ENCODE assay signal across 9 cellular contexts in genomic region chr17:83079340-83079747, GRCh38. TPM values are rescaled to one million over a fixed set of nuclear protein-coding genes. Genes with fewer than 3 reads are reported as not detected.
DNase-seq lines count a peak whose midpoint lies in the region; ATAC-seq lines count a peak whose summit lies in the region.
"Had no signal": no experiment of that assay in that cellular context is flagged by ENCODE, and none has a peak within 500 bp of the region (broad histone marks: within the 10 kb centered on the region; RNA-seq: fewer than 3 reads in every experiment).

METRNL (plus strand) TSS chr17:83079609; CDS start chr17:83079816, 207 bp downstream.

- POLR2A ChIA-PET in T-cell (lab: Charles Lee): interaction anchor here in 1 of 2 donors (0.6 kb wide), 1 partner anchor 165 kb away, joined by 3 read pairs; no protein-coding TSS in a partner anchor

- ATAC-seq in HG03175 (IDR thresholded peaks at IDR 0.05; ENCODE audit: unreplicated experiment) (peak; percentile 44), T-cell (replicated peaks in 1 of 4) (peak; percentile 54 to 71 (median 66)), left ventricle myocardium superior (peak; percentile 59)

- peaks cover 13 to 34% (median 28%) of the 10 kb centered on the region in 3 donors for H3K4me1 Mint-ChIP-seq in T-cell

- 1% methylated on average over 68 of the region's 70 CpGs for WGBS in urinary bladder

- CTCF ChIA-PET in T-cell (lab: Charles Lee): no interaction called here

- no peak within 1 kb of the TSS for H3K27ac Mint-ChIP-seq in T-cell

- H3K27me3 Mint-ChIP-seq in T-cell: peaks cover 0 to 2% of the 10 kb centered on the region in 2 donors

- peak within 1 kb of the TSS; percentile 90 for H3K4me3 ChIP-seq in urinary bladder (ENCODE audit: low read depth, low read length)

- no peaks in the 10 kb centered on the region for H3K36me3 Mint-ChIP-seq in T-cell

- peaks cover 2% of the 10 kb centered on the region for H3K4me1 ChIP-seq in urinary bladder (ENCODE audit: insufficient read depth)

- H3K27ac ChIP-seq in urinary bladder (ENCODE audit: low read depth): peak within 1 kb of the TSS; percentile 54
- H3K27ac ChIP-seq: 22Rv1 had no signal

- DNase-seq in DMS 273 (lab: John Stamatoyannopoulos, UW; ENCODE audit: unreplicated experiment) (peak; percentile 80), DMS 273 treated with DMSO at 0.1 percent for 48 hours (lab: John Stamatoyannopoulos, UW) (no peak), T-cell (peak in 23 of 34 experiments; percentile 24 to 61 (median 47)), amygdala (lab: John Stamatoyannopoulos, UW) (peak in 43 of 56 donors; percentile 7 to 78 (median 38)), left ventricle myocardium superior (peak; percentile 91), posterior vena cava (ENCODE audit: low spot score) (peak; percentile 95)

- no peaks in the 10 kb centered on the region for H3K36me3 ChIP-seq in urinary bladder (ENCODE audit: insufficient read depth)

- H3K9me3 Mint-ChIP-seq in T-cell: no peaks in the 10 kb centered on the region

- intact Hi-C loops in left ventricle myocardium superior (cut with micrococcal nuclease) (no loop called here), posterior vena cava (cut with DNase I) (no loop called here)

- peak within 1 kb of the TSS; percentile 57 to 65 (median 60) for H3K4me3 Mint-ChIP-seq in T-cell

RNA-seq across cellular contexts. Expression of gene METRNL, which starts in this region (rescaled TPM):
- total RNA-seq in T-cell (10 to 100 TPM in 3 of 5 donors, 1 to 10 TPM in 2; 7.0 to 50.8 (median 11.9) TPM), left ventricle myocardium superior (68.4 TPM), posterior vena cava (100 to 1,000 TPM in 1 of 2 donors, 10 to 100 TPM in 1; 80.5 to 101 TPM), urinary bladder (37.7 TPM)
- polyA plus RNA-seq in urinary bladder: 118 TPM
